In the genomic region with DNA sequence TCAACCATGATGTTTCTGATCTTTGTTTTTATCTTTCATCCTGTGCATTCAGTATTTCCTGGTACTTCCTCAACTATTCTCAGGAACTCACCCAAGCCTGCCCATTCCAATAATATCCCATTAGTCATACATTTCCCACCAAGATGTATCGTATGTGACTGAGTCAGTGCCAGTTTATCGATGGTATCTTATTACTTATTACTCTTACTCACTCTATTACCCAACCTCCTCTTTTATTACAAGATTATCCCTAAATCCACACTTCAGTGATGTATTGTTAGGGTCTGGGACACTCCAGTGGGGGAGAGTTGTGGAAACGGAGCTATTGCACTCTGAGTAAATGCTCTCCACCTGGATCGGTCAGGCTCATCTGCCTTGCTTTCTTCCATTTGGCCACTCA, we compare ENCODE assay signal across 16 cellular contexts. TPM values are rescaled to one million over a fixed set of nuclear protein-coding genes. Genes with fewer than 3 reads are reported as not detected.
"Had no signal": no experiment of that assay in that cellular context is flagged by ENCODE, and none has a peak within 500 bp of the region (broad histone marks: within the 10 kb centered on the region; RNA-seq: fewer than 3 reads in every experiment).

No MANE protein-coding gene starts in this region.

RNA-seq across cellular contexts. Expression of gene SERPINB3, which starts 2.7 kb away (rescaled TPM):
- total RNA-seq: activated B cell treated with CpG ODN at 0.5 μM for 24 hours; activated CD4-positive, alpha-beta memory T cell treated with anti-CD3 and anti-CD28 coated beads for 36 hours; activated naive CD4-positive, alpha-beta T cell treated with anti-CD3 and anti-CD28 coated beads for 36 hours; activated naive CD4-positive, alpha-beta T cell treated with anti-CD3 and anti-CD28 coated beads, Interleukin-2, amount 50 U/mL, for 72 hours; activated T-cell treated with anti-CD3 and anti-CD28 coated beads, Interleukin-2, amount 50 U/mL, for 4 hours; activated T-helper 1 cell treated with anti-CD3 and anti-CD28 coated beads, Interleukin-12 subunit alpha, Interleukin-12 subunit beta, Interleukin-2, Interleukin-4 antibody, amounts not matched to agents 30 ng/mL and 10 ng/mL and 1 ng/mL, durations not matched to agents 14 hours and 24 hours and 36 hours; adrenal gland; astrocyte; body of pancreas; breast epithelium; M059J; OCI-LY7; RPMI7951; SJSA1; T-cell; T-helper 17 cell had no signal

RNA-seq across cellular contexts. Expression of gene SERPINB4, which starts 14.9 kb away (rescaled TPM):
- total RNA-seq: activated B cell treated with CpG ODN at 0.5 μM for 24 hours; activated CD4-positive, alpha-beta memory T cell treated with anti-CD3 and anti-CD28 coated beads for 36 hours; activated naive CD4-positive, alpha-beta T cell treated with anti-CD3 and anti-CD28 coated beads for 36 hours; activated naive CD4-positive, alpha-beta T cell treated with anti-CD3 and anti-CD28 coated beads, Interleukin-2, amount 50 U/mL, for 72 hours; activated T-cell treated with anti-CD3 and anti-CD28 coated beads, Interleukin-2, amount 50 U/mL, for 4 hours; activated T-helper 1 cell treated with anti-CD3 and anti-CD28 coated beads, Interleukin-12 subunit alpha, Interleukin-12 subunit beta, Interleukin-2, Interleukin-4 antibody, amounts not matched to agents 30 ng/mL and 10 ng/mL and 1 ng/mL, durations not matched to agents 14 hours and 24 hours and 36 hours; adrenal gland; astrocyte; body of pancreas; OCI-LY7; RPMI7951; T-cell; T-helper 17 cell had no signal
- polyA plus RNA-seq: adrenal gland had no signal

RNA-seq across cellular contexts. Expression of gene SERPINB11, which starts 43.8 kb away (rescaled TPM):
- total RNA-seq: activated B cell treated with CpG ODN at 0.5 μM for 24 hours; activated CD4-positive, alpha-beta memory T cell treated with anti-CD3 and anti-CD28 coated beads for 36 hours; activated naive CD4-positive, alpha-beta T cell treated with anti-CD3 and anti-CD28 coated beads for 36 hours; activated naive CD4-positive, alpha-beta T cell treated with anti-CD3 and anti-CD28 coated beads, Interleukin-2, amount 50 U/mL, for 72 hours; activated T-cell treated with anti-CD3 and anti-CD28 coated beads, Interleukin-2, amount 50 U/mL, for 4 hours; activated T-helper 1 cell treated with anti-CD3 and anti-CD28 coated beads, Interleukin-12 subunit alpha, Interleukin-12 subunit beta, Interleukin-2, Interleukin-4 antibody, amounts not matched to agents 30 ng/mL and 10 ng/mL and 1 ng/mL, durations not matched to agents 14 hours and 24 hours and 36 hours; adrenal gland; astrocyte; body of pancreas; breast epithelium; M059J; OCI-LY7; RPMI7951; SJSA1; T-cell; T-helper 17 cell had no signal
